In genomic region chr2:226657340-226658053, GRCh38 we compare ENCODE assay signal across 1 cellular context.
TF ChIP-seq lines count a peak whose summit lies in the region.

No MANE protein-coding gene starts in this region.

TF ChIP-seq in HepG2, 621 proteins besides CTCF, POLR2A, EP300 and RAD21 (continued from another document and continues in another):
- TF ChIP-seq RERE (CRISPR knock-in tag; IDR thresholded peaks at IDR 0.05; ENCODE audit: low read depth) (peak; percentile 76), MXI1 (IDR thresholded peaks at IDR 0.05; ENCODE audit: borderline replicate concordance, low read depth, low read length) (no peak), ZNF337 (CRISPR knock-in tag; IDR thresholded peaks at IDR 0.05; ENCODE audit: borderline replicate concordance, low read depth) (no peak), ZNF790 (CRISPR knock-in tag; IDR thresholded peaks at IDR 0.05; ENCODE audit: borderline replicate concordance) (no peak), RBM39 (IDR thresholded peaks at IDR 0.05; ENCODE audit: low read depth, low read length, poor library complexity, severe bottlenecking) (no peak), BRF2 (CRISPR knock-in tag; IDR thresholded peaks at IDR 0.05) (peak; percentile 84; the same call in 1 of the 2 replicates), CCAR2 (optimal IDR thresholded peaks at IDR 0.05; ENCODE audit: low read depth, low read length) (no peak), JARID2 (CRISPR knock-in tag; IDR thresholded peaks at IDR 0.05; ENCODE audit: insufficient replicate concordance) (no peak), ZNF577 (CRISPR knock-in tag; IDR thresholded peaks at IDR 0.05; ENCODE audit: borderline replicate concordance, low read depth) (no peak), ZNF484 (CRISPR knock-in tag; IDR thresholded peaks at IDR 0.05; ENCODE audit: borderline replicate concordance, low read depth) (no peak), ZNF567 (CRISPR knock-in tag; IDR thresholded peaks at IDR 0.05; ENCODE audit: borderline replicate concordance) (no peak), CREBL2 (CRISPR knock-in tag; IDR thresholded peaks at IDR 0.05; ENCODE audit: borderline replicate concordance) (no peak), TOPORS (CRISPR knock-in tag; IDR thresholded peaks at IDR 0.05) (peak; percentile 63; the same call in 1 of the 2 replicates), SOX6 (IDR thresholded peaks at IDR 0.05) (no peak), SOX6 (CRISPR knock-in tag; IDR thresholded peaks at IDR 0.05) (peak; percentile 97), AHR (CRISPR knock-in tag; IDR thresholded peaks at IDR 0.05) (no peak), HMG20A (CRISPR knock-in tag; IDR thresholded peaks at IDR 0.05; ENCODE audit: borderline replicate concordance) (peak; percentile 83), ZNF703 (CRISPR knock-in tag; IDR thresholded peaks at IDR 0.05; ENCODE audit: borderline replicate concordance) (no peak), FOXO4 (CRISPR knock-in tag; conservative IDR thresholded peaks at IDR 0.05) (no peak), ARHGAP35 (CRISPR knock-in tag; IDR thresholded peaks at IDR 0.05; ENCODE audit: borderline replicate concordance) (no peak), ZNF737 (CRISPR knock-in tag; IDR thresholded peaks at IDR 0.05; ENCODE audit: borderline replicate concordance) (no peak), ZNF329 (CRISPR knock-in tag; IDR thresholded peaks at IDR 0.05; ENCODE audit: low read depth) (no peak), ERF (CRISPR knock-in tag; IDR thresholded peaks at IDR 0.05) (peak; percentile 70), ZBTB46 (CRISPR knock-in tag; IDR thresholded peaks at IDR 0.05; ENCODE audit: borderline replicate concordance) (no peak), LCORL (IDR thresholded peaks at IDR 0.05) (0 out of 2 replicates have a peak, but pooled peaks have one; percentile 9), LCORL (CRISPR knock-in tag; IDR thresholded peaks at IDR 0.05) (peak; percentile 51), RNF219 (CRISPR knock-in tag; IDR thresholded peaks at IDR 0.05) (no peak), PHF8 (CRISPR knock-in tag; IDR thresholded peaks at IDR 0.05) (no peak), ZNF326 (CRISPR knock-in tag; IDR thresholded peaks at IDR 0.05; ENCODE audit: borderline replicate concordance) (no peak), PTBP1 (IDR thresholded peaks at IDR 0.05; ENCODE audit: low read depth, low read length, poor library complexity, severe bottlenecking) (no peak), FOXA3 (CRISPR knock-in tag; IDR thresholded peaks at IDR 0.05) (peak; percentile 86), FOSL2 (CRISPR knock-in tag; IDR thresholded peaks at IDR 0.05) (no peak), TBL1XR1 (IDR thresholded peaks at IDR 0.05; ENCODE audit: borderline replicate concordance, low read length, partially characterized antibody) (peak; percentile 55)
- TF ChIP-seq, protein P1, sequence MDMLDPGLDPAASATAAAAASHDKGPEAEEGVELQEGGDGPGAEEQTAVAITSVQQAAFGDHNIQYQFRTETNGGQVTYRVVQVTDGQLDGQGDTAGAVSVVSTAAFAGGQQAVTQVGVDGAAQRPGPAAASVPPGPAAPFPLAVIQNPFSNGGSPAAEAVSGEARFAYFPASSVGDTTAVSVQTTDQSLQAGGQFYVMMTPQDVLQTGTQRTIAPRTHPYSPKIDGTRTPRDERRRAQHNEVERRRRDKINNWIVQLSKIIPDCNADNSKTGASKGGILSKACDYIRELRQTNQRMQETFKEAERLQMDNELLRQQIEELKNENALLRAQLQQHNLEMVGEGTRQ (IDR thresholded peaks at IDR 0.05; ENCODE audit: low read depth, low read length), result no peak
- TF ChIP-seq, protein P1 (CRISPR knock-in tag; IDR thresholded peaks at IDR 0.05; ENCODE audit: borderline replicate concordance), result no peak
- TF ChIP-seq, protein P2, sequence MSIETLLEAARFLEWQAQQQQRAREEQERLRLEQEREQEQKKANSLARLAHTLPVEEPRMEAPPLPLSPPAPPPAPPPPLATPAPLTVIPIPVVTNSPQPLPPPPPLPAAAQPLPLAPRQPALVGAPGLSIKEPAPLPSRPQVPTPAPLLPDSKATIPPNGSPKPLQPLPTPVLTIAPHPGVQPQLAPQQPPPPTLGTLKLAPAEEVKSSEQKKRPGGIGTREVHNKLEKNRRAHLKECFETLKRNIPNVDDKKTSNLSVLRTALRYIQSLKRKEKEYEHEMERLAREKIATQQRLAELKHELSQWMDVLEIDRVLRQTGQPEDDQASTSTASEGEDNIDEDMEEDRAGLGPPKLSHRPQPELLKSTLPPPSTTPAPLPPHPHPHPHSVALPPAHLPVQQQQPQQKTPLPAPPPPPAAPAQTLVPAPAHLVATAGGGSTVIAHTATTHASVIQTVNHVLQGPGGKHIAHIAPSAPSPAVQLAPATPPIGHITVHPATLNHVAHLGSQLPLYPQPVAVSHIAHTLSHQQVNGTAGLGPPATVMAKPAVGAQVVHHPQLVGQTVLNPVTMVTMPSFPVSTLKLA (IDR thresholded peaks at IDR 0.05), result no peak
- TF ChIP-seq, protein P3, sequence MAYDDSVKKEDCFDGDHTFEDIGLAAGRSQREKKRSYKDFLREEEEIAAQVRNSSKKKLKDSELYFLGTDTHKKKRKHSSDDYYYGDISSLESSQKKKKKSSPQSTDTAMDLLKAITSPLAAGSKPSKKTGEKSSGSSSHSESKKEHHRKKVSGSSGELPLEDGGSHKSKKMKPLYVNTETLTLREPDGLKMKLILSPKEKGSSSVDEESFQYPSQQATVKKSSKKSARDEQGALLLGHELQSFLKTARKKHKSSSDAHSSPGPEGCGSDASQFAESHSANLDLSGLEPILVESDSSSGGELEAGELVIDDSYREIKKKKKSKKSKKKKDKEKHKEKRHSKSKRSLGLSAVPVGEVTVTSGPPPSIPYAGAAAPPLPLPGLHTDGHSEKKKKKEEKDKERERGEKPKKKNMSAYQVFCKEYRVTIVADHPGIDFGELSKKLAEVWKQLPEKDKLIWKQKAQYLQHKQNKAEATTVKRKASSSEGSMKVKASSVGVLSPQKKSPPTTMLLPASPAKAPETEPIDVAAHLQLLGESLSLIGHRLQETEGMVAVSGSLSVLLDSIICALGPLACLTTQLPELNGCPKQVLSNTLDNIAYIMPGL (CRISPR knock-in tag; IDR thresholded peaks at IDR 0.05; ENCODE audit: borderline replicate concordance in 1 of 2, low read depth in 1 of 2), result no peak
- TF ChIP-seq, protein P4, sequence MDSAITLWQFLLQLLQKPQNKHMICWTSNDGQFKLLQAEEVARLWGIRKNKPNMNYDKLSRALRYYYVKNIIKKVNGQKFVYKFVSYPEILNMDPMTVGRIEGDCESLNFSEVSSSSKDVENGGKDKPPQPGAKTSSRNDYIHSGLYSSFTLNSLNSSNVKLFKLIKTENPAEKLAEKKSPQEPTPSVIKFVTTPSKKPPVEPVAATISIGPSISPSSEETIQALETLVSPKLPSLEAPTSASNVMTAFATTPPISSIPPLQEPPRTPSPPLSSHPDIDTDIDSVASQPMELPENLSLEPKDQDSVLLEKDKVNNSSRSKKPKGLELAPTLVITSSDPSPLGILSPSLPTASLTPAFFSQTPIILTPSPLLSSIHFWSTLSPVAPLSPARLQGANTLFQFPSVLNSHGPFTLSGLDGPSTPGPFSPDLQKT (CRISPR knock-in tag; IDR thresholded peaks at IDR 0.05; ENCODE audit: borderline replicate concordance), result no peak
